In the genomic region with DNA sequence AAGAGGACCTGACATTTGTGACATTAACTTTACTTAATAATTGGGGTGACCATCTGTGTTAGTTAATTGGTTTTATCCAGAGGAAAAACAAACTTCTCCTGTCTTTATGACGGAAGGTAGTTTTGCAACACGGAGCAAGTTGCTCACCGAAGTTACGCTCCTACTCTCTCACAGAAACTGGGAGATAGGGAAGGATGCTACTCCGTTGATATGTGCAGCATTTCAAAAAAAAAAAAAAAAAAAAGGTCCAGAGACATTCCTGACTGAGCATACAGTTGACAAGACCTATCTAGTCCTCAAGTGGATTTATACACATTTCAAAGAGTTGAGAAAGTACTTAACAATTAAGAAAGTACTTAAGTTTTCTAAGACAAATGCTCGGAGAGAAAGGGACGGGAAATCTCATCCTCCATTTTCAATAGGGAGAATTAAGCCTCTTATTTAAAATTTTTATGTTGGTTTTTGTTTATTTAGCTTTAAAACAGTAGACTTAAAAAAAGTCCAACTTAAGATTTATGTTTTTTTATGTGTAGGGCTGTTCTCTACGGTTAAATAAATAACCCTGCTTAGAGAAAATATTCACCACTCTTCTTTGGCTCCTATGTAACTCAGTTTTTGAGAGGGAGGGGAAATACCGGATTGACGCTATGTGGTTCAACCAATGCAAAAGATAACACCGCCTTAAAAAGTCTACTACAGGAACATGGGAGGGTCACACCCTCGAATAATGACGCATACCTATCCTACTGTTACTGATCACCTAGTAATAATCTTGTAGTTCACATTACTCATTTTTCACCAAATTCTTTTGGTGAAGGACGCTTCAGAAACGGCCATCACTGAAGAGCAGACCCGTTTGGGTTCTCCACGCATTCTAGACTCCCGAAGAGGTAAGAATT, we compare ENCODE assay signal across 8 cellular contexts. TPM values are rescaled to one million over a fixed set of nuclear protein-coding genes. Genes with fewer than 3 reads are reported as not detected.
DNase-seq lines count a peak whose midpoint lies in the region; ATAC-seq, FAIRE-seq and TF ChIP-seq lines count a peak whose summit lies in the region.

A gene (plus strand): TSS at position 787 of the 899 bp plus-strand sequence. CDS start 50,286 bp downstream, outside the sequence.

- H3K27me3 Mint-ChIP-seq in activated CD8-positive, alpha-beta T cell treated with anti-CD3 and anti-CD28 coated beads, Interleukin-2, amount 10 ng/mL, durations not matched to agents 7 days and 5 days (ENCODE audit: low read depth): peaks cover 13% of the 10 kb centered on the region

- no peaks in the 10 kb centered on the region for H3K4me1 ChIP-seq in muscle layer of duodenum (ENCODE audit: control insufficient read depth in 1 of 2, insufficient read depth in 2 of 2, low read length in 2 of 2)
- peaks cover 10% of the 10 kb centered on the region for H3K4me1 ChIP-seq in testis

- no peak for ATAC-seq in activated CD8-positive, alpha-beta T cell treated with anti-CD3 and anti-CD28 coated beads, Interleukin-2, amount 10 ng/mL, durations not matched to agents 7 days and 5 days
- ATAC-seq in GM19397 (IDR thresholded peaks at IDR 0.05; ENCODE audit: unreplicated experiment): no peak

- peaks cover 2% of the 10 kb centered on the region for H3K36me3 Mint-ChIP-seq in activated CD8-positive, alpha-beta T cell treated with anti-CD3 and anti-CD28 coated beads, Interleukin-2, amount 10 ng/mL, durations not matched to agents 7 days and 5 days (ENCODE audit: low read depth)

- POLR2A ChIA-PET in activated CD8-positive, alpha-beta T cell treated with anti-CD3 and anti-CD28 coated beads, Interleukin-2, amount 10 ng/mL, durations not matched to agents 7 days and 5 days (lab: Charles Lee): interaction anchor here (1.0 kb wide), 2 partner anchors 20 to 365 kb away, joined by 4 read pairs; a partner anchor contains a TSS

- H3K27ac ChIP-seq in epithelial cell of prostate (peak within 1 kb of the TSS; percentile 98), muscle layer of duodenum (ENCODE audit: low read length) (peak within 1 kb of the TSS; percentile 100), testis (peak within 1 kb of the TSS; percentile 86 to 98)

- peaks cover 12% of the 10 kb centered on the region for H3K4me1 Mint-ChIP-seq in activated CD8-positive, alpha-beta T cell treated with anti-CD3 and anti-CD28 coated beads, Interleukin-2, amount 10 ng/mL, durations not matched to agents 7 days and 5 days (ENCODE audit: low read depth)

- peak within 1 kb of the TSS; percentile 90 for H3K4me3 Mint-ChIP-seq in activated CD8-positive, alpha-beta T cell treated with anti-CD3 and anti-CD28 coated beads, Interleukin-2, amount 10 ng/mL, durations not matched to agents 7 days and 5 days

- TF ChIP-seq CTCF in testis (IDR thresholded peaks at IDR 0.05): no peak

- WGBS in testis, 2 donors: 12% methylated on average over 18 of the region's 18 CpGs

- peak within 1 kb of the TSS; percentile 89 to 96 for H3K4me3 ChIP-seq in muscle layer of duodenum (ENCODE audit: low read depth in 1 of 2, low read length in 2 of 2)
- peak within 1 kb of the TSS; percentile 78 to 96 for H3K4me3 ChIP-seq in testis

- DNase-seq in GM03348 (ENCODE audit: low spot score): peak; percentile 56
- DNase-seq in H54 (ENCODE audit: insufficient read length, low spot score): peak; percentile 20
- peak; percentile 78 for DNase-seq in LoVo (ENCODE audit: low spot score)
- DNase-seq in activated CD8-positive, alpha-beta T cell treated with anti-CD3 and anti-CD28 coated beads, Interleukin-2, amount 10 ng/mL, durations not matched to agents 7 days and 5 days: peak; percentile 40
- DNase-seq in epithelial cell of prostate (ENCODE audit: low read depth, low spot score): peak; percentile 80
- DNase-seq in testis: peak; percentile 65

- H3K27me3 ChIP-seq in muscle layer of duodenum (ENCODE audit: low read depth, low read length) (no peaks in the 10 kb centered on the region), testis (no peaks in the 10 kb centered on the region)

- H3K27ac Mint-ChIP-seq in activated CD8-positive, alpha-beta T cell treated with anti-CD3 and anti-CD28 coated beads, Interleukin-2, amount 10 ng/mL, durations not matched to agents 7 days and 5 days: peak within 1 kb of the TSS; percentile 86

- TF ChIP-seq POLR2A in H54 (IDR thresholded peaks at IDR 0.05; ENCODE audit: low read depth, low read length) (no peak), testis (IDR thresholded peaks at IDR 0.05) (no peak)

- intact Hi-C loops in testis (cut with DNase I; ENCODE audit: low total_unique reads): no loop called here

- FAIRE-seq in H54 (lab: Jason Lieb, UNC): peak; percentile 98

- H3K9me3 Mint-ChIP-seq in activated CD8-positive, alpha-beta T cell treated with anti-CD3 and anti-CD28 coated beads, Interleukin-2, amount 10 ng/mL, durations not matched to agents 7 days and 5 days (ENCODE audit: insufficient read depth): no peaks in the 10 kb centered on the region

- H3K36me3 ChIP-seq in muscle layer of duodenum (ENCODE audit: control insufficient read depth in 1 of 2, insufficient read depth in 2 of 2, low read length in 2 of 2) (peaks cover 0 to 7% of the 10 kb centered on the region in 2 donors), testis (ENCODE audit: low read depth, missing control alignments) (no peaks in the 10 kb centered on the region)

- H3K9me3 ChIP-seq in muscle layer of duodenum (ENCODE audit: control insufficient read depth in 1 of 2, low read length in 2 of 2) (no peaks in the 10 kb centered on the region), testis (no peaks in the 10 kb centered on the region)

- CTCF ChIA-PET in activated CD8-positive, alpha-beta T cell treated with anti-CD3 and anti-CD28 coated beads, Interleukin-2, amount 10 ng/mL, durations not matched to agents 7 days and 5 days (lab: Charles Lee): interaction anchor here (0.9 kb wide), 1 partner anchor 11 kb away, joined by 3 read pairs; no protein-coding TSS in a partner anchor

RNA-seq across cellular contexts. Expression of the gene that starts here (rescaled TPM):
- total RNA-seq in activated CD8-positive, alpha-beta T cell treated with anti-CD3 and anti-CD28 coated beads, Interleukin-2, amount 10 ng/mL, durations not matched to agents 7 days and 5 days: 1 to 10 TPM; 5.9 to 8.0 TPM
- total RNA-seq in testis: 10 to 100 TPM; 39.8 to 40.4 TPM
- 17.5 TPM for polyA plus RNA-seq in testis (ENCODE audit: insufficient read depth, low read depth, low replicate concordance)

Comparison
In these comparisons a context has a peak if more than half of its experiments do, and no peak if none do; other contexts are left out.
1. RNA of the gene that starts here (total RNA-seq): 39.8 to 40.4 TPM in testis; 5.9 to 8.0 TPM in activated CD8-positive, alpha-beta T cell treated with anti-CD3 and anti-CD28 coated beads, Interleukin-2, amount 10 ng/mL, durations not matched to agents 7 days and 5 days; every median in the first group is over 4 times any median in the second.
2. DNase-seq: peak in every context shown above with its lines; median percentile 80 in epithelial cell of prostate; 78 in LoVo; 65 in testis; 56 in GM03348; 40 in activated CD8-positive, alpha-beta T cell treated with anti-CD3 and anti-CD28 coated beads, Interleukin-2, amount 10 ng/mL, durations not matched to agents 7 days and 5 days; 20 in H54.
3. Peak in every context shown above with its lines, with median percentiles within 50 percentile points of each other: H3K27ac ChIP-seq.